In genomic region chr6:109690740-109691687, GRCh38 we compare ENCODE assay signal across 1 cellular context.
TF ChIP-seq lines count a peak whose summit lies in the region.

Gene AK9 (minus strand): TSS chr6:109691202. CDS start chr6:109675745, 15,457 bp downstream.
Gene FIG4 (plus strand): TSS chr6:109691296. CDS start chr6:109691436, 140 bp downstream.

TF ChIP-seq in K562, 482 proteins besides CTCF, POLR2A, EP300 and RAD21 (continued from another document and continues in another):
- TF ChIP-seq CBX8 (IDR thresholded peaks at IDR 0.05; ENCODE audit: borderline replicate concordance, extremely low read depth, low read depth, low read length, poor library complexity, severe bottlenecking) (no peak), RCOR1 (IDR thresholded peaks at IDR 0.05; ENCODE audit: borderline replicate concordance in 1 of 2, low read depth in 2 of 2, low read length in 2 of 2) (no peak), SP2 (IDR thresholded peaks at IDR 0.05; ENCODE audit: extremely low read depth, low read depth, low read length, poor library complexity, severe bottlenecking) (peak; percentile 94), ZNF76 (CRISPR knock-in tag; IDR thresholded peaks at IDR 0.05; ENCODE audit: borderline replicate concordance) (no peak), ZNF583 (CRISPR knock-in tag; IDR thresholded peaks at IDR 0.05) (no peak), ZNF609 (CRISPR knock-in tag; IDR thresholded peaks at IDR 0.05; ENCODE audit: borderline replicate concordance) (no peak), ZNF511 (CRISPR knock-in tag; IDR thresholded peaks at IDR 0.05) (no peak; the same call in 1 of the 2 replicates), NUFIP1 (IDR thresholded peaks at IDR 0.05; ENCODE audit: partially characterized antibody) (no peak), CTBP1 (IDR thresholded peaks at IDR 0.05; ENCODE audit: borderline replicate concordance) (peak; percentile 93), ZNF277 (CRISPR knock-in tag; IDR thresholded peaks at IDR 0.05; ENCODE audit: borderline replicate concordance) (no peak), ELF1 (tag; IDR thresholded peaks at IDR 0.05) (peak; percentile 70; the same call in 1 of the 2 replicates), ZNF695 (CRISPR knock-in tag; IDR thresholded peaks at IDR 0.05) (no peak), DACH1 (IDR thresholded peaks at IDR 0.05; ENCODE audit: partially characterized antibody) (no peak), HMGXB4 (CRISPR knock-in tag; IDR thresholded peaks at IDR 0.05) (0 out of 2 replicates have a peak, but pooled peaks have one; percentile 31), USF1 (CRISPR knock-in tag; IDR thresholded peaks at IDR 0.05) (no peak), ZNF655 (CRISPR knock-in tag; IDR thresholded peaks at IDR 0.05) (no peak), SMAD2 (IDR thresholded peaks at IDR 0.05; ENCODE audit: low read depth, low read length) (no peak), ZNF165 (CRISPR knock-in tag; IDR thresholded peaks at IDR 0.05; ENCODE audit: borderline replicate concordance) (no peak), PRMT5 (CRISPR knock-in tag; IDR thresholded peaks at IDR 0.05) (no peak), ZBTB26 (CRISPR knock-in tag; IDR thresholded peaks at IDR 0.05) (no peak), ATF1 (CRISPR knock-in tag; IDR thresholded peaks at IDR 0.05) (no peak), ATF1 (tag; IDR thresholded peaks at IDR 0.05) (peak; percentile 65), CREB3L1 (IDR thresholded peaks at IDR 0.05; ENCODE audit: borderline replicate concordance, low read depth) (peak; percentile 77; the same call in 1 of the 2 replicates), ZNF224 (CRISPR knock-in tag; IDR thresholded peaks at IDR 0.05) (no peak), KLF6 (CRISPR knock-in tag; IDR thresholded peaks at IDR 0.05; ENCODE audit: borderline replicate concordance) (no peak), ILF3 (IDR thresholded peaks at IDR 0.05; ENCODE audit: borderline replicate concordance) (no peak), PHTF2 (CRISPR knock-in tag; IDR thresholded peaks at IDR 0.05) (no peak), POLR2AphosphoS2 (IDR thresholded peaks at IDR 0.05; ENCODE audit: low read length) (no peak), ZNF75A (CRISPR knock-in tag; IDR thresholded peaks at IDR 0.05) (no peak), SAFB2 (IDR thresholded peaks at IDR 0.05; ENCODE audit: borderline replicate concordance, low read depth, low read length, severe bottlenecking) (no peak), MAFK (IDR thresholded peaks at IDR 0.05; ENCODE audit: low read length) (no peak), ESRRA (IDR thresholded peaks at IDR 0.05; ENCODE audit: borderline replicate concordance, low read depth) (0 out of 2 replicates have a peak, but pooled peaks have one; percentile 16), TARDBP (IDR thresholded peaks at IDR 0.05) (no peak), SAFB (IDR thresholded peaks at IDR 0.05; ENCODE audit: borderline replicate concordance, low read depth, low read length) (no peak), ZNF232 (CRISPR knock-in tag; IDR thresholded peaks at IDR 0.05) (no peak), E2F5 (CRISPR knock-in tag; IDR thresholded peaks at IDR 0.05) (no peak), RFX1 (IDR thresholded peaks at IDR 0.05) (no peak), ZNF766 (CRISPR knock-in tag; conservative IDR thresholded peaks at IDR 0.05) (peak; percentile 94), RAD51 (IDR thresholded peaks at IDR 0.05; ENCODE audit: borderline replicate concordance, low read depth) (no peak), KDM1A (IDR thresholded peaks at IDR 0.05) (0 out of 4 replicates have a peak, but pooled peaks of 1 of the 2 experiments have one; percentile 30), YBX1 (IDR thresholded peaks at IDR 0.05) (no peak), ELK1 (CRISPR knock-in tag; IDR thresholded peaks at IDR 0.05) (no peak), NR2F6 (CRISPR knock-in tag; IDR thresholded peaks at IDR 0.05) (no peak), ZNF778 (CRISPR knock-in tag; IDR thresholded peaks at IDR 0.05) (no peak), FOXK2 (conservative IDR thresholded peaks at IDR 0.05 in 1 of 2, IDR thresholded peaks at IDR 0.05 in 1 of 2; ENCODE audit: low read depth in 2 of 2) (peak; percentile 87 to 89), ZNF140 (CRISPR knock-in tag; IDR thresholded peaks at IDR 0.05) (no peak), DDX20 (tag; IDR thresholded peaks at IDR 0.05; ENCODE audit: low read depth) (no peak), FOXP1 (CRISPR knock-in tag; IDR thresholded peaks at IDR 0.05) (peak; percentile 69; the same call in 1 of the 2 replicates), NFE2L1 (tag; IDR thresholded peaks at IDR 0.05; ENCODE audit: borderline replicate concordance, low read depth) (no peak), THRA (IDR thresholded peaks at IDR 0.05) (no peak), PHF8 (IDR thresholded peaks at IDR 0.05; ENCODE audit: borderline replicate concordance, low read length) (peak; percentile 61; the same call in 1 of the 2 replicates), ZNF239 (CRISPR knock-in tag; IDR thresholded peaks at IDR 0.05) (no peak), ZNF408 (CRISPR knock-in tag; IDR thresholded peaks at IDR 0.05; ENCODE audit: low read depth) (no peak)
